ENCODE assay signal across 11 cellular contexts in genomic region chr4:5708829-5709680, GRCh38. TPM values are rescaled to one million over a fixed set of nuclear protein-coding genes. Genes with fewer than 3 reads are reported as not detected.
A peak's percentile ranks its signal among the peaks of the same experiment; 100 is the strongest.
DNase-seq lines count a peak whose midpoint lies in the region; ATAC-seq and TF ChIP-seq lines count a peak whose summit lies in the region.
"Had no signal": no experiment of that assay in that cellular context is flagged by ENCODE, and none has a peak within 500 bp of the region (broad histone marks: within the 10 kb centered on the region; RNA-seq: fewer than 3 reads in every experiment).

No MANE protein-coding gene starts in this region.

- H3K79me2 ChIP-seq in OCI-LY7 (ENCODE audit: insufficient read depth, low read depth, low read length) (no peaks in the 10 kb centered on the region), neural cell (replicated peaks; ENCODE audit: insufficient read depth, low read length) (no peaks in the 10 kb centered on the region)

- TF ChIP-seq CTCF in AG04450 (IDR thresholded peaks at IDR 0.05; ENCODE audit: low read depth, low read length) (no peak), OCI-LY7 (conservative IDR thresholded peaks at IDR 0.05; ENCODE audit: low read length) (no peak), fibroblast of mammary gland (conservative IDR thresholded peaks at IDR 0.05; ENCODE audit: control insufficient read depth, insufficient read depth, low read depth, low read length) (no peak), neural cell (IDR thresholded peaks at IDR 0.05; ENCODE audit: poor library complexity, severe bottlenecking) (no peak)

- H2AFZ ChIP-seq in OCI-LY7 (ENCODE audit: low read length) (no peak overlapping the region), neural cell (ENCODE audit: low read depth, low read length) (no peak overlapping the region)

- H3K9me2 ChIP-seq in OCI-LY7 (ENCODE audit: insufficient read depth, low read length) (no peaks in the 10 kb centered on the region), neural cell (ENCODE audit: insufficient read depth, low read length) (no peaks in the 10 kb centered on the region)

- H3K36me3 ChIP-seq in OCI-LY7 (ENCODE audit: insufficient read depth, low read length) (no peaks in the 10 kb centered on the region), neural cell (ENCODE audit: insufficient read depth, low read length) (no peaks in the 10 kb centered on the region)
- H3K36me3 ChIP-seq: HAP-1 had no signal

- TF ChIP-seq RAD21 in neural cell (conservative IDR thresholded peaks at IDR 0.05), result no peak

- TF ChIP-seq EP300 in neural cell (conservative IDR thresholded peaks at IDR 0.05; ENCODE audit: poor library complexity, severe bottlenecking), result no peak

- ATAC-seq in HG02623 (IDR thresholded peaks at IDR 0.05; ENCODE audit: unreplicated experiment) (no peak), GM19467 (IDR thresholded peaks at IDR 0.05; ENCODE audit: unreplicated experiment) (no peak), HG02763 (IDR thresholded peaks at IDR 0.05; ENCODE audit: unreplicated experiment) (no peak), HG03442 (IDR thresholded peaks at IDR 0.05; ENCODE audit: unreplicated experiment) (no peak)

- POLR2A ChIA-PET in AG04450 (lab: Yijun Ruan, JAX) (interaction anchor here (0.6 to 1.5 kb wide), 5 partner anchors 13 to 930 kb away, joined by 3 to 11 read pairs (median 5); no protein-coding TSS in a partner anchor), OCI-LY7 (lab: Charles Lee) (no interaction called here)

- intact Hi-C loops in OCI-LY7 (cut with micrococcal nuclease; ENCODE audit: unreplicated experiment), result no loop called here

- H3K4me1 ChIP-seq in OCI-LY7 (ENCODE audit: insufficient read depth, low read length, poor library complexity, severe bottlenecking), result no peaks in the 10 kb centered on the region

- no peak overlapping the region for H3K9ac ChIP-seq in neural cell (ENCODE audit: low read length)

- H3K27ac ChIP-seq in AG04450 (ENCODE audit: low read depth, low read length), result peak overlapping the region; percentile 57
- H3K27ac ChIP-seq in OCI-LY7 (ENCODE audit: low read depth, low read length, poor library complexity, severe bottlenecking), result no peak overlapping the region
- H3K27ac ChIP-seq in neural cell (ENCODE audit: low read length), result no peak overlapping the region

- H3K4me2 ChIP-seq in OCI-LY7 (ENCODE audit: low read length) (peak overlapping the region; percentile 16; the same call in 1 of the 2 replicates), neural cell (ENCODE audit: low read length) (no peak overlapping the region)

- H4K20me1 ChIP-seq in OCI-LY7 (ENCODE audit: insufficient read depth, low read length) (no peaks in the 10 kb centered on the region), neural cell (ENCODE audit: insufficient read depth) (no peaks in the 10 kb centered on the region)

- DNase-seq in AG04450 (ENCODE audit: low read depth, low spot score) (no peak), OCI-LY7 (ENCODE audit: low spot score) (no peak), fibroblast of mammary gland (ENCODE audit: low read depth) (no peak)
- DNase-seq: activated CD4-positive, alpha-beta T cell treated with anti-CD3 and anti-CD28 coated beads, Interleukin-2, amount 10 ng/mL, durations not matched to agents 24 days and 14 days; NCI-H1694 treated with DMSO at 0.1 percent for 48 hours had no signal

- no peaks in the 10 kb centered on the region for H3K27me3 ChIP-seq in AG04450 (ENCODE audit: control insufficient read depth, insufficient read depth, low read length)
- peaks cover 51% of the 10 kb centered on the region for H3K27me3 ChIP-seq in neural cell (ENCODE audit: insufficient read depth, low read depth, low read length)

- H3K4me3 ChIP-seq in AG04450 (ENCODE audit: low read depth, low read length), result peak overlapping the region; percentile 76
- no peak overlapping the region for H3K4me3 ChIP-seq in OCI-LY7 (ENCODE audit: low read depth, low read length, poor library complexity, severe bottlenecking)
- H3K4me3 ChIP-seq in fibroblast of mammary gland (ENCODE audit: control insufficient read depth, low read depth, low read length), result peak overlapping the region; percentile 68
- peak overlapping the region; percentile 47 for H3K4me3 ChIP-seq in neural cell (ENCODE audit: low read length)
- H3K4me3 ChIP-seq: HAP-1 had no signal

- H3F3A ChIP-seq in neural cell (ENCODE audit: insufficient read depth, low read length, poor library complexity, severe bottlenecking), result no peaks in the 10 kb centered on the region

- CTCF ChIA-PET in AG04450 (lab: Charles Lee) (interaction anchor here (1.1 to 2.9 kb wide), 2 partner anchors 82 to 104 kb away, joined by 6 to 16 read pairs; no protein-coding TSS in a partner anchor), OCI-LY7 (lab: Charles Lee; ENCODE audit: unreplicated experiment) (no interaction called here)

- H3K9me3 ChIP-seq in AG04450 (ENCODE audit: control insufficient read depth, insufficient read depth, low read length) (no peaks in the 10 kb centered on the region), OCI-LY7 (ENCODE audit: low read length) (no peaks in the 10 kb centered on the region), neural cell (ENCODE audit: low read length) (peaks cover 9% of the 10 kb centered on the region)
- H3K9me3 ChIP-seq: HAP-1 had no signal

- BruUV-seq in OCI-LY7 (replicated peaks; lab: Mats Ljungman, UMichigan), result no TSS peak

TF ChIP-seq in neural cell, 6 proteins besides CTCF, POLR2A, EP300 and RAD21:
- no peak for TF ChIP-seq REST (IDR thresholded peaks at IDR 0.05; ENCODE audit: borderline replicate concordance)
- TF ChIP-seq TAF1 (IDR thresholded peaks at IDR 0.05; ENCODE audit: low read depth), result no peak

RNA-seq across cellular contexts. Expression of gene EVC2, which starts 0.7 kb away (rescaled TPM):
- 2.1 and 2.9 TPM in 2 replicates for polyA plus RNA-seq in AG04450 (2011; rRNA removed)
- polyA minus RNA-seq in AG04450 (2011; rRNA and poly(A)+ RNA removed), result 7.0 and 7.8 TPM in 2 replicates
- 0.05 TPM in 1 of 2 replicates, not detected in the other for total RNA-seq in OCI-LY7 (2014; rRNA removed; shearing (Covaris generic))
- 3.4 and 3.6 TPM in 2 replicates for total RNA-seq in OCI-LY7 (2022)
- polyA plus RNA-seq in neural cell, result 0.27 and 0.36 TPM in 2 replicates
- polyA minus RNA-seq in neural cell, result 0.35 TPM in 1 of 2 replicates, not detected in the other

RNA-seq across cellular contexts. Expression of gene EVC, which starts 1.9 kb away (rescaled TPM):
- polyA plus RNA-seq in AG04450 (2011; rRNA removed), result 11.5 and 15.8 TPM in 2 replicates
- polyA minus RNA-seq in AG04450 (2011; rRNA and poly(A)+ RNA removed), result 21.9 and 22.1 TPM in 2 replicates
- total RNA-seq in OCI-LY7 (2014; rRNA removed; shearing (Covaris generic)), result not detected in 2 replicates
- total RNA-seq in OCI-LY7 (2022), result not detected in 2 replicates
- 0.48 and 0.62 TPM in 2 replicates for polyA plus RNA-seq in neural cell
- 1.5 and 2.9 TPM in 2 replicates for polyA minus RNA-seq in neural cell
